ENCODE assay signal across 31 cellular contexts in genomic region chr15:66545249-66545648, GRCh38. TPM values are rescaled to one million over a fixed set of nuclear protein-coding genes. Genes with fewer than 3 reads are reported as not detected.
"Had no signal": no experiment of that assay in that cellular context is flagged by ENCODE, and none has a peak within 500 bp of the region (broad histone marks: within the 10 kb centered on the region; RNA-seq: fewer than 3 reads in every experiment).

No MANE protein-coding gene starts in this region.

- H3K4me3 ChIP-seq: left lung, lower lobe of right lung, pancreas, prostate gland, sigmoid colon, spleen, suprapubic skin, thoracic aorta, tibial artery, upper lobe of right lung had no signal

- H3K4me1 ChIP-seq: left lung, lower lobe of right lung, pancreas, prostate gland, sigmoid colon, spleen, suprapubic skin, tibial artery, upper lobe of right lung had no signal

- H3K27me3 ChIP-seq: left lung, pancreas, sigmoid colon, spleen, suprapubic skin, tibial artery, upper lobe of right lung had no signal

- FAIRE-seq: islet of Langerhans, kidney, pancreas, small intestine, urothelium cell line had no signal

- DNase-seq: hypothalamus; immature natural killer cell; kidney; left colon; left lung; lower lobe of right lung; mammary epithelial cell; mesenchymal stem cell; naive thymus-derived CD8-positive, alpha-beta T cell; nucleus accumbens; pancreas; posterior cingulate gyrus; retina; right cardiac atrium; sigmoid colon; small intestine; spleen; stimulated activated CD4-positive, alpha-beta T cell treated with anti-CD3 and anti-CD28 coated beads, Interleukin-4, amount 100 ng/mL, for 24 hours; stimulated activated naive CD4-positive, alpha-beta T cell; tibial artery; trophoblast cell; upper lobe of right lung had no signal

- H3K36me3 ChIP-seq: prostate gland had no signal

- ATAC-seq: left colon; left lung; lower lobe of right lung; naive thymus-derived CD8-positive, alpha-beta T cell; pancreas; right cardiac atrium; stimulated activated effector memory CD8-positive, alpha-beta T cell treated with anti-CD3 and anti-CD28 coated beads, Interleukin-12 subunit alpha, Interleukin-12 subunit beta, amount 100 ng/mL, for 72 hours; upper lobe of right lung had no signal

- H3K27ac ChIP-seq: left lung, lower lobe of right lung, pancreas, prostate gland, sigmoid colon, spleen, suprapubic skin, thoracic aorta, tibial artery, upper lobe of right lung had no signal

- H3K9me3 ChIP-seq: left lung, lower lobe of right lung, pancreas, prostate gland, sigmoid colon, spleen, suprapubic skin, thoracic aorta, tibial artery, upper lobe of right lung had no signal

RNA-seq across cellular contexts. Expression of gene LCTL, which starts 20.5 kb away (rescaled TPM):
- total RNA-seq: kidney; left colon; liver; lower lobe of right lung; mucosa of gallbladder; naive thymus-derived CD8-positive, alpha-beta T cell; pancreas; prostate gland; right cardiac atrium; sigmoid colon; spleen; subcutaneous adipose tissue; thoracic aorta; upper lobe of right lung had no signal
- polyA plus RNA-seq: naive thymus-derived CD8-positive, alpha-beta T cell; pancreas; right cardiac atrium; small intestine; spleen had no signal
